ENCODE assay signal across 27 cellular contexts in the genomic region with DNA sequence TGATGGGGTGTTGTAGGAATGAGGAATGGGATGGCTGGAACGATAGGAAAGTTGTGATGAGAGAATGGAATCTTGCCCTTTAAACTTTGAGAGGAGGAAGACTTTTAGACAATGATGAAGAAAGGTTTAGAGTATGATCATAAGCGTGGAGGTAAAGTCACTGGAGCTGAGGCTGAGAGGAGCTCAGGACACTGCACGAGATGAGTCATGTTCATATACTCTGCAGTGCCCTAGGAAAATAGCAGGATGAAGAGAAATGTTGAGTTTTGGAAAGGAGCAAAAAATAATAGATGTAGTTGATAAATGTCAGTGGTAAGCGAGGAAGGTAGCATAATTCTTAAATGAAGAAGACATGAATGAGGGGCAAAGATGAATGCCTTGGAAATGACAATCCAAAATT. TPM values are rescaled to one million over a fixed set of nuclear protein-coding genes. Genes with fewer than 3 reads are reported as not detected.
DNase-seq lines count a peak whose midpoint lies in the region; ATAC-seq and TF ChIP-seq lines count a peak whose summit lies in the region.
"Had no signal": no experiment of that assay in that cellular context is flagged by ENCODE, and none has a peak within 500 bp of the region (broad histone marks: within the 10 kb centered on the region; RNA-seq: fewer than 3 reads in every experiment).

No MANE protein-coding gene starts in this region.

- peaks cover 0 to 5% of the 10 kb centered on the region in 2 donors for H3K4me1 Mint-ChIP-seq in stimulated activated naive B cell treated with anti-CD40 and anti-IgM and Interleukin-4, amounts not matched to agents 10 μg/mL and 1 μg/mL and 100 μg/mL, for 72 hours
- H3K4me1 Mint-ChIP-seq: H9, IgD-negative memory B cell had no signal

- WGBS in GM23248 (ENCODE audit: low coverage in 1 of 2, low lambda C conversion rate in 2 of 2, missing lambda C conversion rate in 2 of 2), 2 experiments: 39 to 41% methylated on average over 4 of the region's 4 CpGs

- no peaks in the 10 kb centered on the region for H3K79me2 ChIP-seq in GM23248 (ENCODE audit: insufficient read depth)

- H3K27me3 Mint-ChIP-seq in stimulated activated naive B cell treated with anti-CD40 and anti-IgM and Interleukin-4, amounts not matched to agents 10 μg/mL and 1 μg/mL and 100 μg/mL, for 72 hours: peaks cover 12 to 17% of the 10 kb centered on the region in 2 donors

- H3K9me3 ChIP-seq in BLaER1 treated with 17β-estradiol and CSF1 and Interleukin-3, amounts not matched to agents 10 nM and 100 nM (replicated peaks in 1 of 11): peaks cover 19 to 36% (median 28%) of the 10 kb centered on the region in 11 experiments
- H3K9me3 ChIP-seq in GM23248 (ENCODE audit: low read depth) (no peaks in the 10 kb centered on the region), adipocyte (ENCODE audit: control insufficient read depth, low read length) (peaks cover 5% of the 10 kb centered on the region)

- in situ Hi-C loops in GM23248 (cut with MboI): no loop called here

- H3K4me1 ChIP-seq in BLaER1 treated with 17β-estradiol and CSF1 and Interleukin-3, amounts not matched to agents 10 nM and 100 nM: peaks cover 13 to 20% (median 16%) of the 10 kb centered on the region in 10 experiments
- H3K4me1 ChIP-seq in GM23248 (ENCODE audit: insufficient read depth) (no peaks in the 10 kb centered on the region), adipocyte (ENCODE audit: control insufficient read depth, insufficient read depth, low read length) (no peaks in the 10 kb centered on the region), foreskin keratinocyte (peaks cover 10% of the 10 kb centered on the region)
- H3K4me1 ChIP-seq: A549, Caco-2 had no signal

- H4K20me1 ChIP-seq in BLaER1 treated with 17β-estradiol and CSF1 and Interleukin-3, amounts not matched to agents 10 nM and 100 nM: no peaks in the 10 kb centered on the region
- no peaks in the 10 kb centered on the region for H4K20me1 ChIP-seq in GM23248 (ENCODE audit: insufficient read depth)

- no peaks in the 10 kb centered on the region for H3K27me3 ChIP-seq in BLaER1 treated with 17β-estradiol and CSF1 and Interleukin-3, amounts not matched to agents 10 nM and 100 nM
- H3K27me3 ChIP-seq in GM23248 (replicated peaks; ENCODE audit: insufficient read depth) (no peaks in the 10 kb centered on the region), adipocyte (replicated peaks; ENCODE audit: control insufficient read depth, insufficient read depth, low read length) (peaks cover 2% of the 10 kb centered on the region), foreskin keratinocyte (no peaks in the 10 kb centered on the region)

- H3K27ac Mint-ChIP-seq in stimulated activated naive B cell treated with anti-CD40 and anti-IgM and Interleukin-4, amounts not matched to agents 10 μg/mL and 1 μg/mL and 100 μg/mL, for 72 hours: no peak overlapping the region
- H3K27ac Mint-ChIP-seq: GM23338, H9, IgD-negative memory B cell had no signal

- H3F3A ChIP-seq in GM23248 (ENCODE audit: insufficient read depth): no peaks in the 10 kb centered on the region

- H3K36me3 ChIP-seq in BLaER1 treated with 17β-estradiol and CSF1 and Interleukin-3, amounts not matched to agents 10 nM and 100 nM: 0 out of 22 replicates have a peak, but pooled peaks cover 0 to 5% (median 0%) of the 10 kb centered on the region in 11 experiments
- H3K36me3 ChIP-seq in GM23248 (ENCODE audit: low read depth): no peaks in the 10 kb centered on the region
- no peaks in the 10 kb centered on the region for H3K36me3 ChIP-seq in adipocyte (ENCODE audit: control insufficient read depth, insufficient read depth, low read length, severe bottlenecking)

- no peak overlapping the region for H3K4me3 ChIP-seq in BLaER1 treated with 17β-estradiol and CSF1 and Interleukin-3, amounts not matched to agents 10 nM and 100 nM
- H3K4me3 ChIP-seq in GM23248: no peak overlapping the region
- H3K4me3 ChIP-seq in adipocyte (ENCODE audit: low read length): no peak overlapping the region
- H3K4me3 ChIP-seq: A549, GM23338 had no signal

- DNase-seq in GM23248 (peak; percentile 19), adipocyte (ENCODE audit: low read depth) (peak; percentile 1), foreskin keratinocyte (no peak)
- no peak for DNase-seq in stimulated activated naive B cell treated with anti-CD40 and anti-IgM and Interleukin-4, amounts not matched to agents 10 μg/mL and 1 μg/mL and 100 μg/mL, for 72 hours
- DNase-seq: AML-193; Caco-2; CD8-positive, alpha-beta T cell; EL; GF-D8; H9; MM.1S; NCI-H1417; NCI-H1694; NCI-H2029 treated with DMSO at 0.1 percent for 48 hours; NCI-H446 treated with DMSO at 0.1 percent for 48 hours; NCI-H526; SHP77 had no signal

- H3K4me2 ChIP-seq in BLaER1 treated with 17β-estradiol and CSF1 and Interleukin-3, amounts not matched to agents 10 nM and 100 nM: peak overlapping the region; percentile 49 to 79 (median 62)
- H3K4me2 ChIP-seq in GM23248 (ENCODE audit: unreplicated experiment): no peak overlapping the region
- H3K4me2 ChIP-seq: A549, GM23338, KMS-11 had no signal

- H3K4me3 Mint-ChIP-seq in stimulated activated naive B cell treated with anti-CD40 and anti-IgM and Interleukin-4, amounts not matched to agents 10 μg/mL and 1 μg/mL and 100 μg/mL, for 72 hours: no peak overlapping the region
- H3K4me3 Mint-ChIP-seq: CD8-positive, alpha-beta T cell; GM23338; H9; IgD-negative memory B cell had no signal

- no peak for TF ChIP-seq CTCF in foreskin keratinocyte (conservative IDR thresholded peaks at IDR 0.05)

- peak overlapping the region in 4 of 11 experiments; percentile 8 to 38 (median 20); a peak in 5 of 22 replicates for H3K27ac ChIP-seq in BLaER1 treated with 17β-estradiol and CSF1 and Interleukin-3, amounts not matched to agents 10 nM and 100 nM
- no peak overlapping the region for H3K27ac ChIP-seq in GM23248
- H3K27ac ChIP-seq in foreskin keratinocyte: no peak overlapping the region
- H3K27ac ChIP-seq: A549, C4-2B, KMS-11, RWPE1 had no signal

- peaks cover 4 to 11% of the 10 kb centered on the region in 2 donors for H3K9me3 Mint-ChIP-seq in stimulated activated naive B cell treated with anti-CD40 and anti-IgM and Interleukin-4, amounts not matched to agents 10 μg/mL and 1 μg/mL and 100 μg/mL, for 72 hours

- no peak overlapping the region for H2AFZ ChIP-seq in GM23248

- ATAC-seq in foreskin keratinocyte (peak; percentile 24), GM19351 (IDR thresholded peaks at IDR 0.05; ENCODE audit: unreplicated experiment) (no peak), HG02981 (IDR thresholded peaks at IDR 0.05; ENCODE audit: unreplicated experiment) (no peak)
- ATAC-seq in stimulated activated naive B cell treated with anti-CD40 and anti-IgM and Interleukin-4, amounts not matched to agents 10 μg/mL and 1 μg/mL and 100 μg/mL, for 72 hours (replicated peaks): no peak
- ATAC-seq: A549; CD8-positive, alpha-beta T cell; GM23338; Panc1 had no signal

- H3K36me3 Mint-ChIP-seq in stimulated activated naive B cell treated with anti-CD40 and anti-IgM and Interleukin-4, amounts not matched to agents 10 μg/mL and 1 μg/mL and 100 μg/mL, for 72 hours: peaks cover 5% of the 10 kb centered on the region in 2 donors
- H3K36me3 Mint-ChIP-seq: CD8-positive, alpha-beta T cell had no signal

- peak overlapping the region in 3 of 11 experiments; percentile 0 to 26 (median 14); a peak in 2 of 22 replicates for H3K9ac ChIP-seq in BLaER1 treated with 17β-estradiol and CSF1 and Interleukin-3, amounts not matched to agents 10 nM and 100 nM
- no peak overlapping the region for H3K9ac ChIP-seq in GM23248
- H3K9ac ChIP-seq in adipocyte (ENCODE audit: low read length): no peak overlapping the region
- H3K9ac ChIP-seq: KMS-11 had no signal

- no peaks in the 10 kb centered on the region for H3K9me2 ChIP-seq in GM23248 (ENCODE audit: insufficient read depth)

RNA-seq across cellular contexts. Expression of a gene that starts 28.3 kb away (rescaled TPM):
- 41.6 and 52.6 TPM in 2 replicates for total RNA-seq in GM23248 (2014; rRNA removed; shearing (Covaris generic))
- 48.5 and 49.1 TPM in 2 replicates for polyA plus RNA-seq in GM23248 (2016; fragmentation: Nextera tagmentation; extraction: Ambion mirVana)
- total RNA-seq in foreskin keratinocyte: 58.8 and 63.3 TPM in 2 replicates
- 27.4 and 32.7 TPM in 2 replicates for polyA plus RNA-seq in foreskin keratinocyte

Comparison
In these comparisons a context has a peak if more than half of its experiments do, and no peak if none do; other contexts are left out.
1. DNase-seq: peak in GM23248 (single experiment) and adipocyte (single experiment); none in foreskin keratinocyte (0 of 2) and stimulated activated naive B cell treated with anti-CD40 and anti-IgM and Interleukin-4, amounts not matched to agents 10 μg/mL and 1 μg/mL and 100 μg/mL, for 72 hours (single experiment).